ENCODE assay signal across 16 cellular contexts in the genomic region with DNA sequence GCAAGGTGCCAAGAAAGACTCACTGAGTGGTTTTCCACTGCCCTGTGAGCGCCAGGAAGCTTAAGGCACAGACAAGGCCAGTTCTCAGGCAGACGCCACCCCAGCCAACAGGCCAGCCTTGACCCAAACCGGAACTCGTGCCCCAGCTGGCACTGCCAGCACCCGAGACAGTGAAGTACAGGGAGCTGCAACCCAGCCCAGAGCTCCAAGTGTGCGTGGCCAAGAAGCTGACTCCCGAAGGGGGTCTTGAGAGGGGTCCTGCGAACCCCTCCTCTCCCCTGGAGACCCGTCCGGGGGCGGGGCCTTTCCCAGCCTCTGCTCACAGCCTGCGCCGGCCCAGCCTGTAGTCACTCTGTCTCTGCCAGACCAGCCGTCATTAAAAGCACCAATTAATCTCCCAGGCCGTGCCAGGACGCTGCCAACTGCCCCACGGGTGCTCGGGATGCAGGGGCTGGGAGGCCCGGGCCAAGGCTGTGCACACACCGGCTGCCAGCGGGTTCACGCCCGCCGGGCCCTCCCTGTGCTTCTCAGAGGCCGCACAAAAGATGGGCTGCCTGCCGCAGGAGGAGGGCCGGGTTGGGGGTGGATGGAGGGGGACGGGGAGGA. TPM values are rescaled to one million over a fixed set of nuclear protein-coding genes. Genes with fewer than 3 reads are reported as not detected.
A peak's percentile ranks its signal among the peaks of the same experiment; 100 is the strongest.
DNase-seq lines count a peak whose midpoint lies in the region; ATAC-seq and TF ChIP-seq lines count a peak whose summit lies in the region.
"Had no signal": no experiment of that assay in that cellular context is flagged by ENCODE, and none has a peak within 500 bp of the region (broad histone marks: within the 10 kb centered on the region; RNA-seq: fewer than 3 reads in every experiment).

No MANE protein-coding gene starts in this region.

- peak; percentile 48 for DNase-seq in NCI-H69 (lab: John Stamatoyannopoulos, UW)
- DNase-seq in caudate nucleus (lab: John Stamatoyannopoulos, UW) = peak in 57 of 61 donors; percentile 33 to 93 (median 85)
- DNase-seq in ureter (ENCODE audit: low spot score) = no peak
- DNase-seq: activated effector memory CD4-positive, alpha-beta T cell treated with anti-CD3 and anti-CD28 coated beads, Interleukin-2, amount 50 U/mL, for 16 hours; effector CD8-positive, alpha-beta T cell; NCI-H1048; NCI-H2171; stimulated activated naive B cell treated with anti-CD40 and anti-IgM and Interleukin-4, amounts not matched to agents 10 μg/mL and 1 μg/mL and 100 μg/mL, for 72 hours had no signal

- H3K4me3 Mint-ChIP-seq in nephron = peak overlapping the region in 2 of 3 experiments; percentile 54 to 73
- H3K4me3 Mint-ChIP-seq: B cell; stimulated activated naive B cell treated with anti-CD40 and anti-IgM and Interleukin-4, amounts not matched to agents 10 μg/mL and 1 μg/mL and 100 μg/mL, for 72 hours had no signal

- no peaks in the 10 kb centered on the region for H3K9me3 Mint-ChIP-seq in nephron

- H3K9ac ChIP-seq in stomach smooth muscle (ENCODE audit: low read length in 2 of 2) = no peak overlapping the region

- ATAC-seq in GM21529 (IDR thresholded peaks at IDR 0.05; ENCODE audit: unreplicated experiment) (no peak), HG03175 (IDR thresholded peaks at IDR 0.05; ENCODE audit: unreplicated experiment) (no peak)
- ATAC-seq: activated CD4-positive, CD25-positive, alpha-beta regulatory T cell treated with anti-CD3 and anti-CD28 coated beads, Interleukin-2, amount 50 U/mL, for 24 hours; K562 had no signal

- H3K27me3 ChIP-seq in stomach smooth muscle (ENCODE audit: control insufficient read depth in 1 of 2, insufficient read depth in 2 of 2, low read length in 2 of 2) = peaks cover 11 to 21% of the 10 kb centered on the region in 2 donors

- no peaks in the 10 kb centered on the region for H3K9me3 ChIP-seq in stomach smooth muscle (ENCODE audit: control insufficient read depth in 2 of 2, low read length in 2 of 2)

- peaks cover 29% of the 10 kb centered on the region for H3K4me1 ChIP-seq in stomach smooth muscle (ENCODE audit: control insufficient read depth, insufficient read depth, low read length)

- H3K4me3 ChIP-seq in stomach smooth muscle (ENCODE audit: low read length in 2 of 2) = no peak overlapping the region
- H3K4me3 ChIP-seq: K562, smooth muscle cell had no signal

- H3K27me3 Mint-ChIP-seq in nephron (ENCODE audit: low read depth) = peaks cover 22% of the 10 kb centered on the region

- no peaks in the 10 kb centered on the region for H3K36me3 ChIP-seq in stomach smooth muscle (ENCODE audit: control insufficient read depth in 2 of 2, insufficient read depth in 2 of 2, low read length in 2 of 2)

- peaks cover 42% of the 10 kb centered on the region for H3K4me1 Mint-ChIP-seq in nephron
- H3K4me1 Mint-ChIP-seq: B cell had no signal

- H3K27ac Mint-ChIP-seq in nephron = peak overlapping the region; percentile 66 to 85 (median 78)
- H3K27ac Mint-ChIP-seq: B cell; stimulated activated naive B cell treated with anti-CD40 and anti-IgM and Interleukin-4, amounts not matched to agents 10 μg/mL and 1 μg/mL and 100 μg/mL, for 72 hours had no signal

- no peaks in the 10 kb centered on the region for H3K36me3 Mint-ChIP-seq in nephron (ENCODE audit: low read depth)
- H3K36me3 Mint-ChIP-seq: stimulated activated naive B cell treated with anti-CD40 and anti-IgM and Interleukin-4, amounts not matched to agents 10 μg/mL and 1 μg/mL and 100 μg/mL, for 72 hours had no signal

- TF ChIP-seq CTCF in nephron (IDR thresholded peaks at IDR 0.05; ENCODE audit: unreplicated experiment in 3 of 3) = no peak

- H3K27ac ChIP-seq in caudate nucleus (ENCODE audit: low read depth, low read length) = peak overlapping the region; percentile 98
- H3K27ac ChIP-seq in stomach smooth muscle (ENCODE audit: low read length) = peak overlapping the region; percentile 18

RNA-seq across cellular contexts. Expression of a gene that starts 4.4 kb away (rescaled TPM):
- total RNA-seq in ureter = 0.73 TPM

RNA-seq across cellular contexts. Expression of a gene that starts 6.4 kb away (rescaled TPM):
- 32.1 TPM for total RNA-seq in ureter
